Comparison of ENCODE assay signal across 1 cellular context in the genomic region with DNA sequence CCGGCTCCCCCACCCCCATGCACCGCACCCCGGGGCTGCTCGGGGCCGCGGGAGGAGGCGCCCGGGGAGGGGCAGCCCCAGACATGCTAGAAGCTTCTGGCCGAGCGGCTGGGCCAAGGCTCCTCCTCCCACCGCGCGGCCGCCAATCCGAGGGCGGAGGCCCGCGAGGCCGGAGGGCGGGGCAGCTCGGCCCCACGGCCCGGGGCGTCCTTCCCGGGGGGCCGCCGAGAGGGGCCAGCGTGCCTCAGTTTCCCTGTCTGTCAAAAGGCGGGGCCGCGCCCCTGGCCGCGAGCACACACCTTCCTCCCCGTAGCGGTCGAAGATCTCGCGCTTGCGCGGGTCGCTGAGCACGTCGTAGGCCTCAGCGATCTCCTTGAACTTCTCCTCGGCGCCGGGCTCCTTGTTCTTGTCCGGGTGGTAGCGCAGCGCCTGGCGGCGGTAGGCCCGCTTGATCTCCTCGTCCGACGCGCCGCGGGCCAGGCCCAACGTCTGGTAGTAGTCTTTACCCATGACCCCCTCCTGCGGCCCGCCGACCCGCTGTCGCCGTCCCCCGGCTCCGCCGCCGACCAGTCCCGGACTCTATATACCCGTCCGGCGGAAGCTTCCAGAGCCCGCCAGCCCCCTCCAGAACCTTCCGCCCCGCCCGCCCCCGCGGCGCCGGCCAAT.
TF ChIP-seq lines count a peak whose summit lies in the region.

A gene (minus strand): TSS at position 558 of the 666 bp plus-strand sequence. CDS start 48 bp downstream, at position 510.

TF ChIP-seq in neural cell, 6 proteins besides CTCF, POLR2A, EP300 and RAD21 (continued from another document):
- TF ChIP-seq, protein P1, sequence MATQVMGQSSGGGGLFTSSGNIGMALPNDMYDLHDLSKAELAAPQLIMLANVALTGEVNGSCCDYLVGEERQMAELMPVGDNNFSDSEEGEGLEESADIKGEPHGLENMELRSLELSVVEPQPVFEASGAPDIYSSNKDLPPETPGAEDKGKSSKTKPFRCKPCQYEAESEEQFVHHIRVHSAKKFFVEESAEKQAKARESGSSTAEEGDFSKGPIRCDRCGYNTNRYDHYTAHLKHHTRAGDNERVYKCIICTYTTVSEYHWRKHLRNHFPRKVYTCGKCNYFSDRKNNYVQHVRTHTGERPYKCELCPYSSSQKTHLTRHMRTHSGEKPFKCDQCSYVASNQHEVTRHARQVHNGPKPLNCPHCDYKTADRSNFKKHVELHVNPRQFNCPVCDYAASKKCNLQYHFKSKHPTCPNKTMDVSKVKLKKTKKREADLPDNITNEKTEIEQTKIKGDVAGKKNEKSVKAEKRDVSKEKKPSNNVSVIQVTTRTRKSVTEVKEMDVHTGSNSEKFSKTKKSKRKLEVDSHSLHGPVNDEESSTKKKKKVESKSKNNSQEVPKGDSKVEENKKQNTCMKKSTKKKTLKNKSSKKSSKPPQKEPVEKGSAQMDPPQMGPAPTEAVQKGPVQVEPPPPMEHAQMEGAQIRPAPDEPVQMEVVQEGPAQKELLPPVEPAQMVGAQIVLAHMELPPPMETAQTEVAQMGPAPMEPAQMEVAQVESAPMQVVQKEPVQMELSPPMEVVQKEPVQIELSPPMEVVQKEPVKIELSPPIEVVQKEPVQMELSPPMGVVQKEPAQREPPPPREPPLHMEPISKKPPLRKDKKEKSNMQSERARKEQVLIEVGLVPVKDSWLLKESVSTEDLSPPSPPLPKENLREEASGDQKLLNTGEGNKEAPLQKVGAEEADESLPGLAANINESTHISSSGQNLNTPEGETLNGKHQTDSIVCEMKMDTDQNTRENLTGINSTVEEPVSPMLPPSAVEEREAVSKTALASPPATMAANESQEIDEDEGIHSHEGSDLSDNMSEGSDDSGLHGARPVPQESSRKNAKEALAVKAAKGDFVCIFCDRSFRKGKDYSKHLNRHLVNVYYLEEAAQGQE (IDR thresholded peaks at IDR 0.05; ENCODE audit: borderline replicate concordance): peak; percentile 45
- TF ChIP-seq SMC3 (conservative IDR thresholded peaks at IDR 0.05; ENCODE audit: poor library complexity): peak; percentile 19
